ENCODE assay signal across 12 cellular contexts in genomic region chr18:44823782-44824181, GRCh38.
DNase-seq lines count a peak whose midpoint lies in the region; ATAC-seq and TF ChIP-seq lines count a peak whose summit lies in the region.
"Had no signal": no experiment of that assay in that cellular context is flagged by ENCODE, and none has a peak within 500 bp of the region (broad histone marks: within the 10 kb centered on the region; RNA-seq: fewer than 3 reads in every experiment).

No MANE protein-coding gene starts in this region.

- no peak overlapping the region for H3K4me3 ChIP-seq in breast epithelium
- no peak overlapping the region for H3K4me3 ChIP-seq in ovary
- H3K4me3 ChIP-seq in brain microvascular endothelial cell (ENCODE audit: low read depth, low read length): no peak overlapping the region
- H3K4me3 ChIP-seq: coronary artery, hepatocyte, skin epidermis had no signal

- in situ Hi-C loops in brain microvascular endothelial cell (cut with HindIII; ENCODE audit: low pct_ligation_motif_present, low sequenced_read_pairs): no loop called here

- H3K36me3 ChIP-seq in breast epithelium: no peaks in the 10 kb centered on the region
- H3K36me3 ChIP-seq in ovary: no peaks in the 10 kb centered on the region
- H3K36me3 ChIP-seq in brain microvascular endothelial cell (replicated peaks): no peaks in the 10 kb centered on the region

- H3K27me3 ChIP-seq in breast epithelium (no peaks in the 10 kb centered on the region), ovary (no peaks in the 10 kb centered on the region), brain microvascular endothelial cell (replicated peaks) (no peaks in the 10 kb centered on the region)
- H3K27me3 ChIP-seq: hepatocyte had no signal

- H3K4me1 ChIP-seq in breast epithelium: peaks cover 18 to 25% of the 10 kb centered on the region in 2 donors
- peaks cover 15% of the 10 kb centered on the region for H3K4me1 ChIP-seq in ovary (ENCODE audit: insufficient read depth)

- H3K27ac ChIP-seq in breast epithelium (peak overlapping the region; percentile 2 to 16), ovary (peak overlapping the region in 1 of 2 donors; percentile 34), brain microvascular endothelial cell (no peak overlapping the region)
- H3K27ac ChIP-seq: coronary artery, hepatocyte, skin epidermis had no signal

- no peak for ATAC-seq in HG02759 (IDR thresholded peaks at IDR 0.05; ENCODE audit: unreplicated experiment)
- ATAC-seq in GM21576 (IDR thresholded peaks at IDR 0.05; ENCODE audit: unreplicated experiment): no peak

- TF ChIP-seq POLR2A in breast epithelium (IDR thresholded peaks at IDR 0.05) (no peak), ovary (IDR thresholded peaks at IDR 0.05) (no peak)

- intact Hi-C loops in breast epithelium (cut with DNase I; ENCODE audit: low total_unique reads) (no loop called here), ovary (cut with DNase I) (no loop called here)

- DNase-seq in EL: peak; percentile 21
- peak; percentile 41 for DNase-seq in HS-5 (ENCODE audit: low read depth)
- peak in 1 of 2 donors; percentile 25 for DNase-seq in breast epithelium (ENCODE audit: low spot score in 2 of 2)
- peak in 3 of 5 donors; percentile 21 to 48 (median 44) for DNase-seq in ovary
- no peak for DNase-seq in brain microvascular endothelial cell
- DNase-seq: HCEC 1CT, midbrain had no signal

- no peak for TF ChIP-seq CTCF in breast epithelium (IDR thresholded peaks at IDR 0.05)
- no peak for TF ChIP-seq CTCF in ovary (IDR thresholded peaks at IDR 0.05)
- no peak for TF ChIP-seq CTCF in brain microvascular endothelial cell (IDR thresholded peaks at IDR 0.05; ENCODE audit: low read depth, low read length, missing control alignments)

- H3K9me3 ChIP-seq in breast epithelium (no peaks in the 10 kb centered on the region), ovary (no peaks in the 10 kb centered on the region)

- TF ChIP-seq EP300 in ovary (IDR thresholded peaks at IDR 0.05): no peak
